In genomic region chr16:60640038-60640437, GRCh38 we compare ENCODE assay signal across 31 cellular contexts.
"Had no signal": no experiment of that assay in that cellular context is flagged by ENCODE, and none has a peak within 500 bp of the region (broad histone marks: within the 10 kb centered on the region; RNA-seq: fewer than 3 reads in every experiment).

No MANE protein-coding gene starts in this region.

- ATAC-seq: activated CD4-positive, alpha-beta T cell treated with anti-CD3 and anti-CD28 coated beads for 36 hours; activated naive CD4-positive, alpha-beta T cell treated with anti-CD3 and anti-CD28 coated beads, Interleukin-2, amount 50 U/mL, for 72 hours; activated T-cell treated with anti-CD3 and anti-CD28 coated beads, Interleukin-2, amount 50 U/mL, for 72 hours; esophagus mucosa; foreskin keratinocyte; gastrocnemius medialis; heart left ventricle; T-helper 17 cell had no signal

- DNase-seq: activated B cell treated with CpG ODN at 0.5 μM for 24 hours; activated CD4-positive, alpha-beta memory T cell treated with anti-CD3 and anti-CD28 coated beads, Interleukin-2, amount 10 ng/mL, durations not matched to agents 7 days and 5 days; activated CD4-positive, alpha-beta T cell treated with anti-CD3 and anti-CD28 coated beads for 36 hours; activated CD4-positive, alpha-beta T cell treated with anti-CD3 and anti-CD28 coated beads, Interleukin-2, amount 10 ng/mL, durations not matched to agents 24 days and 14 days; activated CD4-positive, alpha-beta T cell treated with anti-CD3 and anti-CD28 coated beads, Interleukin-2, amount 50 U/mL, for 4 hours; activated CD4-positive, CD25-positive, alpha-beta regulatory T cell treated with anti-CD3 and anti-CD28 coated beads, Interleukin-2, amount 50 U/mL, for 72 hours; activated CD8-positive, alpha-beta memory T cell treated with anti-CD3 and anti-CD28 coated beads, Interleukin-2, amount 50 U/mL, for 48 hours; activated gamma-delta T cell; activated naive CD4-positive, alpha-beta T cell; activated naive CD4-positive, alpha-beta T cell treated with anti-CD3 and anti-CD28 coated beads, Interleukin-2, amount 10 ng/mL, durations not matched to agents 7 days and 5 days; activated naive CD8-positive, alpha-beta T cell treated with anti-CD3 and anti-CD28 coated beads, Interleukin-2, amount 10 ng/mL, durations not matched to agents 7 days and 5 days; activated T-cell treated with anti-CD3 and anti-CD28 coated beads for 4 hours; activated T-cell treated with anti-CD3 and anti-CD28 coated beads, Interleukin-2, amount 50 U/mL, for 24 hours; activated T-cell treated with anti-CD3 and anti-CD28 coated beads, Interleukin-2, amount 50 U/mL, for 72 hours; central memory CD4-positive, alpha-beta T cell; cerebellar nuclear complex; colonic mucosa; effector CD8-positive, alpha-beta T cell; foreskin keratinocyte; gastrocnemius medialis; glutamatergic neuron; heart left ventricle; T-helper 1 cell; T-helper 17 cell; T1000; WERI-Rb-1 had no signal

- H3K4me3 ChIP-seq: ascending aorta, breast epithelium, cardiac muscle cell, colonic mucosa, gastrocnemius medialis, heart left ventricle had no signal
